Comparison of ENCODE assay signal across 11 cellular contexts in the genomic region with DNA sequence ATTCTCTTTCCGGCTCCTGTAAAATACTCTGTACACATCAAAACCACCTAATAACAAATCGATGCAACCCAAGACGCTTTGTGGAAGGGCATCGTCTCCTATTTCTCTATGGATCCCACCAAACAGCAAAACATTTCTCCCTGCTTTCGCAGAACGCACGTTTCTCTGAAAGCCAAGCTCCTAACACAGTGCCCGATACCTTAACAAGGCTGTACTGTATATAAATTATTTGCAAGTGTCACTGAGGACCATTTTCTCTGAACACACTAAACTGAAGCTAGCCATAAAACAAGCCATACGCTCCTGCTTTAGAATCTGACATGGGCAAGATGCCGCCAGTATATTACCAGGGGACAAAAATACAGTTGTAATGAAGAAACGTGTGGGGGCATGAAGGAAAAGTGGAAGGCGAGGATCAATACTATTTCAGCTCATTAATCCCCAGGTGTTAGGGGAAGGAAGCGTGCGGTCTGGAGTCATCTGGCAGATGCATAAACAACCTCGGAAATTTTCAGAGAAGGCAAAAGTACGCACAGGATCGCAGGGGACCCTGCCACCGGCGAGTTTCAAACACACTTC. TPM values are rescaled to one million over a fixed set of nuclear protein-coding genes. Genes with fewer than 3 reads are reported as not detected.
DNase-seq lines count a peak whose midpoint lies in the region; ATAC-seq and TF ChIP-seq lines count a peak whose summit lies in the region.
"Had no signal": no experiment of that assay in that cellular context is flagged by ENCODE, and none has a peak within 500 bp of the region (broad histone marks: within the 10 kb centered on the region; RNA-seq: fewer than 3 reads in every experiment).

No MANE protein-coding gene starts in this region.

- H3K4me1 ChIP-seq in GM23338 (ENCODE audit: insufficient read depth): 0 out of 2 replicates have a peak, but pooled peaks cover 4% of the 10 kb centered on the region
- H3K4me1 ChIP-seq in neuronal stem cell (ENCODE audit: control insufficient read depth in 2 of 2, insufficient read depth in 1 of 2, low read depth in 1 of 2, low read length in 2 of 2): no peaks in the 10 kb centered on the region

- no peak overlapping the region for H3K27ac ChIP-seq in GM23338 (ENCODE audit: low read depth)
- no peak overlapping the region for H3K27ac ChIP-seq in neuronal stem cell (replicated peaks; ENCODE audit: low read length)

- no peak overlapping the region for H2BK120ac ChIP-seq in neuronal stem cell (ENCODE audit: low read depth, low read length)

- H4K91ac ChIP-seq in neuronal stem cell (ENCODE audit: low read depth, low read length, poor library complexity): no peak overlapping the region

- no peak overlapping the region for H3K4ac ChIP-seq in neuronal stem cell (ENCODE audit: low read length)

- H3K79me1 ChIP-seq in neuronal stem cell (ENCODE audit: low read depth, low read length): no peaks in the 10 kb centered on the region

- H3K27ac Mint-ChIP-seq in GM23338: no peak overlapping the region
- no peak overlapping the region for H3K27ac Mint-ChIP-seq in WTC11
- H3K27ac Mint-ChIP-seq in activated CD8-positive, alpha-beta memory T cell treated with anti-CD3 and anti-CD28 coated beads, Interleukin-2, amount 10 ng/mL, durations not matched to agents 7 days and 5 days: no peak overlapping the region
- H3K27ac Mint-ChIP-seq: CD4-positive, CD25-positive, alpha-beta regulatory T cell had no signal

- H3K18ac ChIP-seq in neuronal stem cell (ENCODE audit: low read length): peak overlapping the region; percentile 81

- H3K4me1 Mint-ChIP-seq in GM23338 (peaks cover 9% of the 10 kb centered on the region; the same call in 2 of the 3 replicates), WTC11 (peaks cover 12% of the 10 kb centered on the region)
- no peaks in the 10 kb centered on the region for H3K4me1 Mint-ChIP-seq in activated CD8-positive, alpha-beta memory T cell treated with anti-CD3 and anti-CD28 coated beads, Interleukin-2, amount 10 ng/mL, durations not matched to agents 7 days and 5 days

- no peak overlapping the region for H2BK12ac ChIP-seq in neuronal stem cell (ENCODE audit: low read length)

- CTCF ChIA-PET in WTC11 (lab: Charles Lee): interaction anchor here (0.9 to 2.2 kb wide), 14 partner anchors 13 to 441 kb away, joined by 3 to 12 read pairs (median 5); no protein-coding TSS in a partner anchor
- CTCF ChIA-PET in activated CD8-positive, alpha-beta memory T cell treated with anti-CD3 and anti-CD28 coated beads, Interleukin-2, amount 10 ng/mL, durations not matched to agents 7 days and 5 days (lab: Charles Lee): no interaction called here

- H3K4me3 Mint-ChIP-seq in GM23338 (peak overlapping the region; percentile 74), WTC11 (peak overlapping the region; percentile 71)
- no peak overlapping the region for H3K4me3 Mint-ChIP-seq in activated CD8-positive, alpha-beta memory T cell treated with anti-CD3 and anti-CD28 coated beads, Interleukin-2, amount 10 ng/mL, durations not matched to agents 7 days and 5 days
- H3K4me3 Mint-ChIP-seq: CD4-positive, CD25-positive, alpha-beta regulatory T cell had no signal

- H3K27me3 Mint-ChIP-seq in GM23338 (ENCODE audit: insufficient read depth, low read depth, poor library complexity) (peaks cover 27% of the 10 kb centered on the region), WTC11 (ENCODE audit: low read depth) (peaks cover 44% of the 10 kb centered on the region)
- peaks cover 17% of the 10 kb centered on the region for H3K27me3 Mint-ChIP-seq in activated CD8-positive, alpha-beta memory T cell treated with anti-CD3 and anti-CD28 coated beads, Interleukin-2, amount 10 ng/mL, durations not matched to agents 7 days and 5 days

- no peaks in the 10 kb centered on the region; the same call in 2 of the 3 replicates for H3K9me3 Mint-ChIP-seq in GM23338
- no peaks in the 10 kb centered on the region for H3K9me3 Mint-ChIP-seq in WTC11
- peaks cover 4% of the 10 kb centered on the region for H3K9me3 Mint-ChIP-seq in activated CD8-positive, alpha-beta memory T cell treated with anti-CD3 and anti-CD28 coated beads, Interleukin-2, amount 10 ng/mL, durations not matched to agents 7 days and 5 days (ENCODE audit: low read depth)

- no peak overlapping the region for H3K14ac ChIP-seq in neuronal stem cell (ENCODE audit: low read length)

- no peak overlapping the region for H2AK5ac ChIP-seq in neuronal stem cell (ENCODE audit: low read depth, low read length)

- H4K8ac ChIP-seq in neuronal stem cell (ENCODE audit: low read depth, low read length): no peak overlapping the region

- TF ChIP-seq CTCF in GM23338 (conservative IDR thresholded peaks at IDR 0.05; ENCODE audit: low read depth in 2 of 2) (no peak), WTC11 (IDR thresholded peaks at IDR 0.05) (no peak), fibroblast of pulmonary artery (IDR thresholded peaks at IDR 0.05; ENCODE audit: low read length, missing control alignments) (no peak)

- peak overlapping the region; percentile 78 for H3K4me3 ChIP-seq in GM23338
- H3K4me3 ChIP-seq in fibroblast of pulmonary artery (replicated peaks; ENCODE audit: low read depth, low read length): peak overlapping the region; percentile 47
- H3K4me3 ChIP-seq in neuronal stem cell (ENCODE audit: low read length in 2 of 2): peak overlapping the region; percentile 42 to 81

- no peak overlapping the region for H3K9ac ChIP-seq in neuronal stem cell (ENCODE audit: low read depth, low read length, poor library complexity)

- H3F3A ChIP-seq in GM23338 (replicated peaks; ENCODE audit: low read depth): no peaks in the 10 kb centered on the region

- no peaks in the 10 kb centered on the region for H3K9me2 ChIP-seq in GM23338 (ENCODE audit: insufficient read depth)

- ATAC-seq in GM23338: peak; percentile 15
- peak; percentile 7 for ATAC-seq in WTC11
- no peak for ATAC-seq in activated CD8-positive, alpha-beta memory T cell treated with anti-CD3 and anti-CD28 coated beads, Interleukin-2, amount 10 ng/mL, durations not matched to agents 7 days and 5 days
- ATAC-seq: sciatic nerve had no signal

- H3K79me2 ChIP-seq in GM23338 (replicated peaks; ENCODE audit: insufficient read depth): no peaks in the 10 kb centered on the region

- no CpG with 5 or more reads among the region's 19 CpGs for WGBS in neuronal stem cell (ENCODE audit: extremely low coverage in 2 of 2, insufficient read length in 2 of 2, insufficient replicate concordance in 1 of 2), 2 donors

- H3K36me3 ChIP-seq in GM23338 (ENCODE audit: insufficient read depth): no peaks in the 10 kb centered on the region
- no peaks in the 10 kb centered on the region for H3K36me3 ChIP-seq in neuronal stem cell (replicated peaks in 1 of 2; ENCODE audit: control insufficient read depth in 2 of 2, insufficient read depth in 2 of 2, low read length in 2 of 2)

- H3K27me3 ChIP-seq in GM23338 (ENCODE audit: insufficient read depth) (peaks cover 42% of the 10 kb centered on the region), neuronal stem cell (ENCODE audit: control insufficient read depth in 3 of 3, insufficient read depth in 3 of 3, low read depth in 1 of 3, low read length in 3 of 3) (peaks cover 0 to 44% (median 24%) of the 10 kb centered on the region in 3 experiments)

- H2AFZ ChIP-seq in GM23338 (peak overlapping the region; percentile 97), neuronal stem cell (ENCODE audit: low read length) (peak overlapping the region; percentile 97)

- POLR2A ChIA-PET in WTC11 (lab: Charles Lee): no interaction called here

- no peaks in the 10 kb centered on the region for H3K9me3 ChIP-seq in neuronal stem cell (replicated peaks in 1 of 2; ENCODE audit: control insufficient read depth in 2 of 2, insufficient read depth in 1 of 2, low read depth in 1 of 2, low read length in 2 of 2)

- H3K36me3 Mint-ChIP-seq in GM23338 (ENCODE audit: low read depth) (no peaks in the 10 kb centered on the region), WTC11 (no peaks in the 10 kb centered on the region)
- H3K36me3 Mint-ChIP-seq in activated CD8-positive, alpha-beta memory T cell treated with anti-CD3 and anti-CD28 coated beads, Interleukin-2, amount 10 ng/mL, durations not matched to agents 7 days and 5 days: no peaks in the 10 kb centered on the region
- H3K36me3 Mint-ChIP-seq: CD4-positive, CD25-positive, alpha-beta regulatory T cell had no signal

- no peaks in the 10 kb centered on the region for H4K20me1 ChIP-seq in GM23338 (replicated peaks; ENCODE audit: insufficient read depth)

- DNase-seq in GM23338 (ENCODE audit: low spot score) (no peak), WTC11 (ENCODE audit: low spot score) (no peak), fibroblast of pulmonary artery (ENCODE audit: low read depth) (no peak), neuronal stem cell (ENCODE audit: low spot score) (no peak), NCI-H774 (lab: John Stamatoyannopoulos, UW) (no peak), NCI-H748 treated with DMSO at 0.1 percent for 48 hours (lab: John Stamatoyannopoulos, UW) (no peak)
- DNase-seq in activated CD8-positive, alpha-beta memory T cell treated with anti-CD3 and anti-CD28 coated beads, Interleukin-2, amount 10 ng/mL, durations not matched to agents 7 days and 5 days: no peak
- no peak for DNase-seq in activated naive CD4-positive, alpha-beta T cell (lab: John Stamatoyannopoulos, UW)
- DNase-seq: NCI-H187 treated with DMSO at 0.1 percent for 48 hours had no signal

- no peak overlapping the region for H2BK15ac ChIP-seq in neuronal stem cell (ENCODE audit: low read length)

- H3K4me2 ChIP-seq in GM23338 (peak overlapping the region; percentile 91), neuronal stem cell (ENCODE audit: insufficient read depth, low read length, poor library complexity, severe bottlenecking) (peak overlapping the region; percentile 89)

- no peak overlapping the region for H3K23ac ChIP-seq in neuronal stem cell (ENCODE audit: low read depth, low read length, poor library complexity)

- no peak overlapping the region for H2BK5ac ChIP-seq in neuronal stem cell (ENCODE audit: low read length)

TF ChIP-seq in GM23338, 12 proteins besides CTCF, POLR2A, EP300 and RAD21 (continues in another document):
- TF ChIP-seq STAT1 (IDR thresholded peaks at IDR 0.05; ENCODE audit: unreplicated experiment): no peak
- TF ChIP-seq EZH2 (IDR thresholded peaks at IDR 0.05; ENCODE audit: low read depth, unreplicated experiment): no peak

TF ChIP-seq in WTC11, 78 proteins besides CTCF, POLR2A, EP300 and RAD21 (continues in another document):
- TF ChIP-seq NR2C2 (CRISPR knock-in tag; IDR thresholded peaks at IDR 0.05) (no peak), TEAD4 (CRISPR knock-in tag; IDR thresholded peaks at IDR 0.05) (no peak)

RNA-seq across cellular contexts. Expression of a gene that starts 0.7 kb away (rescaled TPM):
- 0.14 TPM in 1 of 2 replicates, not detected in the other for total RNA-seq in GM23338 (2014; rRNA removed; shearing (Covaris generic))
- polyA plus RNA-seq in GM23338 (2016; fragmentation: Nextera tagmentation; extraction: Ambion mirVana): 0.42 and 0.63 TPM in 2 replicates
- total RNA-seq in WTC11 (2021): not detected in 3 replicates
- 0.49 TPM for polyA plus RNA-seq in neuronal stem cell (2013, experiment 1 of 2)
- 0.43 TPM for polyA plus RNA-seq in neuronal stem cell (2013, experiment 2 of 2)
- not detected for total RNA-seq in activated CD8-positive, alpha-beta memory T cell treated with anti-CD3 and anti-CD28 coated beads, Interleukin-2, amount 10 ng/mL, durations not matched to agents 7 days and 5 days
- total RNA-seq: CD4-positive, CD25-positive, alpha-beta regulatory T cell; sciatic nerve had no signal
